Comparison of ENCODE assay signal across 15 cellular contexts in the genomic region with DNA sequence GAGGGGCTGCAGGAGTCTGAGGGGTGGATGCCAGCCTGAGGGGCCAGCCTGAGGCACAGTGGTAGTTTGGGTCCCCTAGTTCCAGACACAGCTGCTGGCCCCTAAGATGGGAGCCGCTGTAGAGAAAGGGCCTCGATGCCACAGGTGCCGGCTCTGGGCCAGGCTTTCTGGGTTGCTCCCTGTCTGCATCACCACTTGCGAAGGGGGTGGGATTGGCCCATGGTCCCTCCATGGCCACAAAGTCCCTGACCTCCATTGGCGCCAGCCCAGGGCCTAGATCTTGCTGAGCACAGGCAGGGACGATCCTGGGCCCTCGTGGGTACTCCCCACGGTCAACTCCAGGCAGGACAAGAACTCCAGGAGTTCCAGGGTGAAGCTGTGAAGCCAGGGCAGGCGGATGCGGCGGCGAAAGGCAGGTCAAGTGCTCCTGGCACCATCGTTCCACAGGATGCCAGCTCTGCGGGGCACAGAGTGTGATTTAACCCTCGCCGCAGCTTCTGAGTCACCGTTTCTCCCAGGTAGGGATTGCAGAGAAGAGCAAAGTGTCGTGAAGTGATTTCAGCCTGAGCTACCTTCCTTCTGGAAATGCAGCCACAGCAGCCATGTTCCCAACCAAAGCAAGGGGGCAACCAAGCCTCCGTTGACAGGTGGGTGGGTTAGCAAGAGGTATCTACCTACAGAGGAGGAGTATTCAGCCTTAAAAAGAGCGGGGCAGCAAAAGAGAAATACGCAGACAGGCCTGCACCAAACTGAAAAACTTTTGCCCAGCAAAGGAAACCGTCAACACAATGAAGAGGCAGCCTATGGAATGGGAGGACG. TPM values are rescaled to one million over a fixed set of nuclear protein-coding genes. Genes with fewer than 3 reads are reported as not detected.
DNase-seq lines count a peak whose midpoint lies in the region; ATAC-seq, FAIRE-seq and TF ChIP-seq lines count a peak whose summit lies in the region.
"Had no signal": no experiment of that assay in that cellular context is flagged by ENCODE, and none has a peak within 500 bp of the region (broad histone marks: within the 10 kb centered on the region; RNA-seq: fewer than 3 reads in every experiment).

No MANE protein-coding gene starts in this region.

- H3K27me3 ChIP-seq in Peyer's patch (no peaks in the 10 kb centered on the region), spleen (replicated peaks in 1 of 7) (peaks cover 0 to 39% (median 3%) of the 10 kb centered on the region in 7 donors)
- H3K27me3 ChIP-seq: body of pancreas had no signal

- no peak for FAIRE-seq in D721Med (lab: Jason Lieb, UNC)

- TF ChIP-seq CTCF in Peyer's patch (IDR thresholded peaks at IDR 0.05) (no peak), spleen (IDR thresholded peaks at IDR 0.05 in 8 of 11, conservative IDR thresholded peaks at IDR 0.05 in 3 of 11) (no peak), D721Med (IDR thresholded peaks at IDR 0.05; ENCODE audit: insufficient read depth, missing control alignments) (no peak)

- TF ChIP-seq POLR2A in Peyer's patch (IDR thresholded peaks at IDR 0.05) (no peak), spleen (IDR thresholded peaks at IDR 0.05) (no peak)

- WGBS in spleen, 5 donors: 77 to 90% (median 84%) methylated on average over 19 to 23 of the region's 23 CpGs

- no peaks in the 10 kb centered on the region for H3K36me3 ChIP-seq in Peyer's patch
- H3K36me3 ChIP-seq in spleen: no peaks in the 10 kb centered on the region
- H3K36me3 ChIP-seq: left lung had no signal

- H3K27ac ChIP-seq in Peyer's patch: no peak overlapping the region
- peak overlapping the region in 5 of 8 donors; percentile 65 to 83 (median 72) for H3K27ac ChIP-seq in spleen
- H3K27ac ChIP-seq: body of pancreas had no signal

- intact Hi-C loops in spleen (cut with DNase I; ENCODE audit: low total_unique reads): no loop called here

- DNase-seq in activated T-cell treated with anti-CD3 and anti-CD28 coated beads, Interleukin-2, amount 50 U/mL, for 48 hours: peak; percentile 19
- no peak for DNase-seq in activated T-cell treated with anti-CD3 and anti-CD28 coated beads for 4 hours
- DNase-seq in Peyer's patch: peak; percentile 13 to 46 (median 43)
- DNase-seq in islet precursor cell: peak; percentile 41
- peak; percentile 78 for DNase-seq in spleen
- DNase-seq in D721Med (ENCODE audit: insufficient read length, low spot score): no peak
- DNase-seq: effector memory CD8-positive, alpha-beta T cell; glutamatergic neuron; NCI-H1048; NCI-H446 treated with DMSO at 0.1 percent for 48 hours; nucleus accumbens had no signal

- ATAC-seq in SK-N-SH treated with all-trans-retinoic acid at 6 μM for 48 hours (no peak), GM18873 (IDR thresholded peaks at IDR 0.05; ENCODE audit: low FRiP score, unreplicated experiment) (no peak)
- ATAC-seq: body of pancreas; effector memory CD8-positive, alpha-beta T cell; left lung had no signal

- H3K4me1 ChIP-seq in Peyer's patch (peaks cover 3 to 12% (median 10%) of the 10 kb centered on the region in 4 donors), spleen (peaks cover 19 to 48% (median 29%) of the 10 kb centered on the region in 6 donors)

- H3K4me3 ChIP-seq in Peyer's patch (no peak overlapping the region), spleen (no peak overlapping the region)
- H3K4me3 ChIP-seq: body of pancreas, left lung had no signal

- H3K9me3 ChIP-seq in Peyer's patch (no peaks in the 10 kb centered on the region), spleen (no peaks in the 10 kb centered on the region)
- H3K9me3 ChIP-seq: body of pancreas, left lung had no signal

TF ChIP-seq in SK-N-SH treated with all-trans-retinoic acid at 6 μM for 48 hours, 23 proteins besides CTCF, POLR2A, EP300 and RAD21:
- TF ChIP-seq TOX (CRISPR knock-in tag; IDR thresholded peaks at IDR 0.05; ENCODE audit: borderline replicate concordance) (no peak), BACH2 (CRISPR knock-in tag; IDR thresholded peaks at IDR 0.05; ENCODE audit: borderline replicate concordance) (no peak), ESRRG (CRISPR knock-in tag; IDR thresholded peaks at IDR 0.05) (no peak), TCF4 (CRISPR knock-in tag; IDR thresholded peaks at IDR 0.05; ENCODE audit: borderline replicate concordance) (no peak), CSDC2 (CRISPR knock-in tag; IDR thresholded peaks at IDR 0.05) (no peak), OSR1 (CRISPR knock-in tag; IDR thresholded peaks at IDR 0.05) (no peak), RARB (CRISPR knock-in tag; IDR thresholded peaks at IDR 0.05) (no peak), ZNF565 (CRISPR knock-in tag; conservative IDR thresholded peaks at IDR 0.05; ENCODE audit: low read depth) (no peak), ZC3H10 (CRISPR knock-in tag; IDR thresholded peaks at IDR 0.05) (no peak)
- TF ChIP-seq, protein P1, sequence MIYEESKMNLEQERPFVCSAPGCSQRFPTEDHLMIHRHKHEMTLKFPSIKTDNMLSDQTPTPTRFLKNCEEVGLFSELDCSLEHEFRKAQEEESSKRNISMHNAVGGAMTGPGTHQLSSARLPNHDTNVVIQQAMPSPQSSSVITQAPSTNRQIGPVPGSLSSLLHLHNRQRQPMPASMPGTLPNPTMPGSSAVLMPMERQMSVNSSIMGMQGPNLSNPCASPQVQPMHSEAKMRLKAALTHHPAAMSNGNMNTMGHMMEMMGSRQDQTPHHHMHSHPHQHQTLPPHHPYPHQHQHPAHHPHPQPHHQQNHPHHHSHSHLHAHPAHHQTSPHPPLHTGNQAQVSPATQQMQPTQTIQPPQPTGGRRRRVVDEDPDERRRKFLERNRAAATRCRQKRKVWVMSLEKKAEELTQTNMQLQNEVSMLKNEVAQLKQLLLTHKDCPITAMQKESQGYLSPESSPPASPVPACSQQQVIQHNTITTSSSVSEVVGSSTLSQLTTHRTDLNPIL (CRISPR knock-in tag; IDR thresholded peaks at IDR 0.05; ENCODE audit: low read depth): no peak
- TF ChIP-seq, protein P2, sequence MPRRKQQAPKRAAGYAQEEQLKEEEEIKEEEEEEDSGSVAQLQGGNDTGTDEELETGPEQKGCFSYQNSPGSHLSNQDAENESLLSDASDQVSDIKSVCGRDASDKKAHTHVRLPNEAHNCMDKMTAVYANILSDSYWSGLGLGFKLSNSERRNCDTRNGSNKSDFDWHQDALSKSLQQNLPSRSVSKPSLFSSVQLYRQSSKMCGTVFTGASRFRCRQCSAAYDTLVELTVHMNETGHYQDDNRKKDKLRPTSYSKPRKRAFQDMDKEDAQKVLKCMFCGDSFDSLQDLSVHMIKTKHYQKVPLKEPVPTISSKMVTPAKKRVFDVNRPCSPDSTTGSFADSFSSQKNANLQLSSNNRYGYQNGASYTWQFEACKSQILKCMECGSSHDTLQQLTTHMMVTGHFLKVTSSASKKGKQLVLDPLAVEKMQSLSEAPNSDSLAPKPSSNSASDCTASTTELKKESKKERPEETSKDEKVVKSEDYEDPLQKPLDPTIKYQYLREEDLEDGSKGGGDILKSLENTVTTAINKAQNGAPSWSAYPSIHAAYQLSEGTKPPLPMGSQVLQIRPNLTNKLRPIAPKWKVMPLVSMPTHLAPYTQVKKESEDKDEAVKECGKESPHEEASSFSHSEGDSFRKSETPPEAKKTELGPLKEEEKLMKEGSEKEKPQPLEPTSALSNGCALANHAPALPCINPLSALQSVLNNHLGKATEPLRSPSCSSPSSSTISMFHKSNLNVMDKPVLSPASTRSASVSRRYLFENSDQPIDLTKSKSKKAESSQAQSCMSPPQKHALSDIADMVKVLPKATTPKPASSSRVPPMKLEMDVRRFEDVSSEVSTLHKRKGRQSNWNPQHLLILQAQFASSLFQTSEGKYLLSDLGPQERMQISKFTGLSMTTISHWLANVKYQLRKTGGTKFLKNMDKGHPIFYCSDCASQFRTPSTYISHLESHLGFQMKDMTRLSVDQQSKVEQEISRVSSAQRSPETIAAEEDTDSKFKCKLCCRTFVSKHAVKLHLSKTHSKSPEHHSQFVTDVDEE (CRISPR knock-in tag; IDR thresholded peaks at IDR 0.05): no peak
- TF ChIP-seq, protein P3, sequence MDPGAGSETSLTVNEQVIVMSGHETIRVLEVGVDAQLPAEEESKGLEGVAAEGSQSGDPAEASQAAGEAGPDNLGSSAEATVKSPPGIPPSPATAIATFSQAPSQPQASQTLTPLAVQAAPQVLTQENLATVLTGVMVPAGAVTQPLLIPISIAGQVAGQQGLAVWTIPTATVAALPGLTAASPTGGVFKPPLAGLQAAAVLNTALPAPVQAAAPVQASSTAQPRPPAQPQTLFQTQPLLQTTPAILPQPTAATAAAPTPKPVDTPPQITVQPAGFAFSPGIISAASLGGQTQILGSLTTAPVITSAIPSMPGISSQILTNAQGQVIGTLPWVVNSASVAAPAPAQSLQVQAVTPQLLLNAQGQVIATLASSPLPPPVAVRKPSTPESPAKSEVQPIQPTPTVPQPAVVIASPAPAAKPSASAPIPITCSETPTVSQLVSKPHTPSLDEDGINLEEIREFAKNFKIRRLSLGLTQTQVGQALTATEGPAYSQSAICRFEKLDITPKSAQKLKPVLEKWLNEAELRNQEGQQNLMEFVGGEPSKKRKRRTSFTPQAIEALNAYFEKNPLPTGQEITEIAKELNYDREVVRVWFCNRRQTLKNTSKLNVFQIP (CRISPR knock-in tag; IDR thresholded peaks at IDR 0.05; ENCODE audit: borderline replicate concordance, low read depth): no peak

RNA-seq across cellular contexts. Expression of a gene that starts 41.6 kb away (rescaled TPM):
- total RNA-seq in Peyer's patch: 100 to 1,000 TPM in 3 of 4 donors, 10 to 100 TPM in 1; 74.3 to 201 (median 141) TPM
- 10 to 100 TPM; 61.5 to 87.0 (median 77.5) TPM for total RNA-seq in spleen
- polyA plus RNA-seq in spleen: 10 to 100 TPM; 22.7 to 62.0 (median 57.8) TPM

Comparison
In these comparisons a context has a peak if more than half of its experiments do, and no peak if none do; other contexts are left out.
1. DNase-seq: peak in activated T-cell treated with anti-CD3 and anti-CD28 coated beads, Interleukin-2, amount 50 U/mL, for 48 hours (2 of 2), Peyer's patch (3 of 3), islet precursor cell (single experiment) and spleen (single experiment); none in activated T-cell treated with anti-CD3 and anti-CD28 coated beads for 4 hours (single experiment) and D721Med (single experiment).
2. H3K27ac ChIP-seq: peak in spleen (5 of 8); none in Peyer's patch (0 of 4).